19 cellular contexts compared by ENCODE assay signal in genomic region chr6:44039191-44039719, GRCh38.
DNase-seq lines count a peak whose midpoint lies in the region; ATAC-seq and TF ChIP-seq lines count a peak whose summit lies in the region.
"Had no signal": no experiment of that assay in that cellular context is flagged by ENCODE, and none has a peak within 500 bp of the region (broad histone marks: within the 10 kb centered on the region; RNA-seq: fewer than 3 reads in every experiment).

No MANE protein-coding gene starts in this region.

- no peaks in the 10 kb centered on the region for H3K9me2 ChIP-seq in HCT116 (ENCODE audit: insufficient read depth)

- intact Hi-C loops in HCT116 (cut with micrococcal nuclease) (no loop called here), sciatic nerve (cut with DNase I) (no loop called here)

- H3K4me1 ChIP-seq in HCT116 (ENCODE audit: control insufficient read depth in 1 of 2, insufficient read depth in 2 of 2, low read length in 2 of 2) (peaks cover 57 to 86% of the 10 kb centered on the region in 2 experiments), RWPE2 (ENCODE audit: insufficient read depth, poor library complexity, severe bottlenecking) (peaks cover 65% of the 10 kb centered on the region), iPS-15b (ENCODE audit: control insufficient read depth, insufficient read depth, low read length) (peaks cover 16% of the 10 kb centered on the region)

- TF ChIP-seq CTCF in HCT116 (IDR thresholded peaks at IDR 0.05 in 2 of 3, conservative IDR thresholded peaks at IDR 0.05 in 1 of 3; ENCODE audit: borderline replicate concordance in 1 of 3, insufficient read depth in 1 of 3, low read depth in 2 of 3, low read length in 2 of 3) (no peak), RWPE2 (IDR thresholded peaks at IDR 0.05; ENCODE audit: poor library complexity, severe bottlenecking) (no peak)

- no peaks in the 10 kb centered on the region for H3K27me3 ChIP-seq in HCT116 (ENCODE audit: insufficient read depth, low read length)
- no peaks in the 10 kb centered on the region for H3K27me3 ChIP-seq in RWPE2 (ENCODE audit: insufficient read depth, poor library complexity, severe bottlenecking)
- no peaks in the 10 kb centered on the region for H3K27me3 ChIP-seq in iPS-15b (ENCODE audit: control insufficient read depth, insufficient read depth, low read length)
- H3K27me3 ChIP-seq: gastroesophageal sphincter had no signal

- peak overlapping the region; percentile 40 for H3K4me2 ChIP-seq in HCT116 (ENCODE audit: low read length)

- POLR2A ChIA-PET in HCT116 (lab: Charles Lee): interaction anchor here (1.1 to 2.2 kb wide), 2 partner anchors 19 to 39 kb away, joined by 3 to 7 read pairs; no protein-coding TSS in a partner anchor

- ATAC-seq in HCT116 (no peak), RWPE2 (ENCODE audit: low read depth) (no peak), sciatic nerve (no peak), HG03342 (IDR thresholded peaks at IDR 0.05; ENCODE audit: unreplicated experiment) (no peak), GM18498 (IDR thresholded peaks at IDR 0.05; ENCODE audit: unreplicated experiment) (no peak)
- ATAC-seq: activated CD4-positive, CD25-positive, alpha-beta regulatory T cell treated with anti-CD3 and anti-CD28 coated beads, Interleukin-2, amount 50 U/mL, for 24 hours; activated T-cell treated with anti-CD3 and anti-CD28 coated beads, Interleukin-2, amount 50 U/mL, for 4 hours; effector memory CD8-positive, alpha-beta T cell; gastroesophageal sphincter had no signal

- no peak overlapping the region for H2AFZ ChIP-seq in HCT116 (ENCODE audit: low read depth, low read length, poor library complexity, severe bottlenecking)

- no peak for TF ChIP-seq RAD21 in HCT116 (IDR thresholded peaks at IDR 0.05; ENCODE audit: low read depth)

- H3K36me3 ChIP-seq in HCT116 (ENCODE audit: control insufficient read depth in 1 of 2, insufficient read depth in 2 of 2, low read length in 2 of 2) (no peaks in the 10 kb centered on the region), RWPE2 (ENCODE audit: low read depth) (no peaks in the 10 kb centered on the region), iPS-15b (ENCODE audit: control insufficient read depth, insufficient read depth, low read length) (no peaks in the 10 kb centered on the region)
- H3K36me3 ChIP-seq: gastroesophageal sphincter had no signal

- CTCF ChIA-PET in HCT116 (lab: Charles Lee): interaction anchor here (0.8 to 1.4 kb wide), 2 partner anchors 11 to 23 kb away, joined by 3 read pairs; no protein-coding TSS in a partner anchor

- H3K4me3 ChIP-seq in HCT116 (replicated peaks in 1 of 2; ENCODE audit: low read depth in 1 of 2, low read length in 2 of 2): no peak overlapping the region
- no peak overlapping the region for H3K4me3 ChIP-seq in RWPE2 (ENCODE audit: severe bottlenecking)
- H3K4me3 ChIP-seq in iPS-15b (ENCODE audit: low read depth, low read length): no peak overlapping the region
- H3K4me3 ChIP-seq: gastroesophageal sphincter had no signal

- H3K27ac ChIP-seq in HCT116 (ENCODE audit: low read depth, low read length) (no peak overlapping the region; the same call in 1 of the 2 replicates), RWPE2 (ENCODE audit: poor library complexity, severe bottlenecking) (peak overlapping the region; percentile 99)

- H3K9ac ChIP-seq in HCT116 (ENCODE audit: low read length) (peak overlapping the region; percentile 9), iPS-15b (ENCODE audit: low read depth, low read length) (peak overlapping the region; percentile 12)

- no peaks in the 10 kb centered on the region for H4K20me1 ChIP-seq in HCT116 (ENCODE audit: insufficient read depth)

- TF ChIP-seq POLR2A in HCT116 (IDR thresholded peaks at IDR 0.05; ENCODE audit: borderline replicate concordance, extremely low read depth, insufficient read depth, insufficient read length): no peak

- RAD21 ChIA-PET in HCT116 (lab: Charles Lee; ENCODE audit: low non-redundant PET in 1 of 2, low total read pairs in 2 of 2, uncharacterized antibody in 2 of 2, unreplicated experiment in 2 of 2): no interaction called here

- no peaks in the 10 kb centered on the region for H3K79me2 ChIP-seq in HCT116 (ENCODE audit: insufficient read depth, low read length)

- DNase-seq in HCT116 (ENCODE audit: low read depth, low spot score) (no peak), RWPE2 (ENCODE audit: low spot score) (no peak), sciatic nerve (ENCODE audit: low spot score) (peak; percentile 50)
- no peak for DNase-seq in activated CD8-positive, alpha-beta memory T cell treated with anti-CD3 and anti-CD28 coated beads for 24 hours
- DNase-seq: activated naive CD4-positive, alpha-beta T cell treated with anti-CD3 and anti-CD28 coated beads for 36 hours; activated T-cell treated with anti-CD3 and anti-CD28 coated beads, Interleukin-2, amount 50 U/mL, for 4 hours; CD4-positive, CD25-positive, alpha-beta regulatory T cell; DMS 273 treated with DMSO at 0.1 percent for 48 hours; effector memory CD8-positive, alpha-beta T cell; MV-4-11; NCI-H1694; NCI-H526; occipital lobe; stimulated activated CD4-positive, alpha-beta T cell treated with anti-CD3 and anti-CD28 coated beads, Interleukin-4, amount 100 ng/mL, for 4 hours had no signal

- BruUV-seq in HCT116 (replicated peaks; lab: Mats Ljungman, UMichigan): no TSS peak

- H3K9me3 ChIP-seq in HCT116 (ENCODE audit: control insufficient read depth in 1 of 2, insufficient read depth in 1 of 2, low read depth in 1 of 2, low read length in 2 of 2) (no peaks in the 10 kb centered on the region), RWPE2 (ENCODE audit: severe bottlenecking) (no peaks in the 10 kb centered on the region), iPS-15b (ENCODE audit: control insufficient read depth, insufficient read depth, low read length) (no peaks in the 10 kb centered on the region)
- H3K9me3 ChIP-seq: gastroesophageal sphincter had no signal

TF ChIP-seq in HCT116, 20 proteins besides CTCF, POLR2A, EP300 and RAD21:
- TF ChIP-seq ZFX (IDR thresholded peaks at IDR 0.05): no peak
- no peak for TF ChIP-seq REST (IDR thresholded peaks at IDR 0.05; ENCODE audit: low read depth)
- TF ChIP-seq TCF7L2 (IDR thresholded peaks at IDR 0.05; ENCODE audit: borderline replicate concordance, extremely low read depth, insufficient read depth, insufficient read length): no peak
- no peak for TF ChIP-seq EGR1 (IDR thresholded peaks at IDR 0.05; ENCODE audit: low read depth)
- TF ChIP-seq EZH2phosphoT487 (IDR thresholded peaks at IDR 0.05; ENCODE audit: borderline replicate concordance): no peak
- no peak for TF ChIP-seq SIN3A (IDR thresholded peaks at IDR 0.05; ENCODE audit: low read depth)
- TF ChIP-seq ZNF274 (IDR thresholded peaks at IDR 0.05; ENCODE audit: low read depth, low read length): no peak
- TF ChIP-seq JUND (IDR thresholded peaks at IDR 0.05): no peak
- no peak for TF ChIP-seq SRF (IDR thresholded peaks at IDR 0.05; ENCODE audit: low read depth)
- no peak for TF ChIP-seq SP1 (IDR thresholded peaks at IDR 0.05; ENCODE audit: low read depth)
- no peak for TF ChIP-seq MAX (IDR thresholded peaks at IDR 0.05)
- TF ChIP-seq ATF3 (IDR thresholded peaks at IDR 0.05): no peak
- TF ChIP-seq ZBTB33 (IDR thresholded peaks at IDR 0.05; ENCODE audit: extremely low read depth, insufficient replicate concordance, low read length): no peak
TF ChIP-seq in HCT116: peak in this region for 0.
